In the genomic region with DNA sequence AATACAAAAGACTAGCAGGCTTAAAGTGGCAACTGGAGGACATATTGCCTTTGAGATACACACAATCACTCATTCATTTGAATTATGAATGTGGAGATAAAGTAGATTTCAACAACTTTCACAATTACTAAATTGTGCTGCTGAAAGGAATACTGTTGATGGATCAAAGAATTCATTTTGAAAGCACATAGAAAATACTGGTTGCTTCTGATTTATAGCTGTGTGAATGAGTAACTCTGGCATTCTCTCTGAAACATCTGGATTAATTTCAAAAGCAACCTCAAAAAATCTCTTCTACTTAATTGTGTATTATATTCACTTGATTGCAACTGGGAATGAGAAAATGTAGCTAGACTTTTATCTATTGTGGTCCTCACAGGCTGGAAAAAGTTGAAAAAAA, we compare ENCODE assay signal across 24 cellular contexts.
"Had no signal": no experiment of that assay in that cellular context is flagged by ENCODE, and none has a peak within 500 bp of the region (broad histone marks: within the 10 kb centered on the region; RNA-seq: fewer than 3 reads in every experiment).

No MANE protein-coding gene starts in this region.

- H3K9me3 ChIP-seq: Peyer's patch had no signal

- DNase-seq: activated CD4-positive, alpha-beta memory T cell treated with anti-CD3 and anti-CD28 coated beads for 36 hours; activated CD4-positive, alpha-beta T cell treated with anti-CD3 and anti-CD28 coated beads, Interleukin-2, amount 10 ng/mL, durations not matched to agents 7 days and 5 days; activated CD4-positive, CD25-positive, alpha-beta regulatory T cell; activated CD8-positive, alpha-beta memory T cell treated with anti-CD3 and anti-CD28 coated beads for 24 hours; activated gamma-delta T cell treated with Interleukin-2 at 50 U/mL for 16 hours; activated naive CD4-positive, alpha-beta T cell treated with anti-CD3 and anti-CD28 coated beads, Interleukin-2, amount 10 ng/mL, durations not matched to agents 7 days and 5 days; activated naive CD8-positive, alpha-beta T cell treated with anti-CD3 and anti-CD28 coated beads for 36 hours; activated T-cell treated with anti-CD3 and anti-CD28 coated beads for 4 hours; activated T-cell treated with anti-CD3 and anti-CD28 coated beads, Interleukin-2, amount 50 U/mL, for 48 hours; anterior cingulate cortex; Kasumi-1; KBM-7; NCI-H1105 treated with DMSO at 0.1 percent for 48 hours; NCI-H1436 treated with DMSO at 0.1 percent for 48 hours; NCI-H187; NCI-H2081; NCI-H510A treated with DMSO at 0.1 percent for 48 hours; NCI-H69; Peyer's patch; SHP77 treated with DMSO at 0.1 percent for 48 hours; T-helper 17 cell; T1000 had no signal

- H3K36me3 ChIP-seq: Peyer's patch had no signal

- H3K27me3 ChIP-seq: Peyer's patch had no signal

- H3K27ac ChIP-seq: Peyer's patch, VCaP had no signal

- H3K4me1 ChIP-seq: Peyer's patch had no signal

- H3K4me3 ChIP-seq: Peyer's patch had no signal

- FAIRE-seq: TTC549 had no signal

- ATAC-seq: T-helper 17 cell had no signal
